In genomic region chr1:94612555-94613204, GRCh38 we compare ENCODE assay signal across 1 cellular context.
TF ChIP-seq lines count a peak whose summit lies in the region.

No MANE protein-coding gene starts in this region.

TF ChIP-seq in K562, 482 proteins besides CTCF, POLR2A, EP300 and RAD21 (continued from another document and continues in another):
- TF ChIP-seq AFF1 (IDR thresholded peaks at IDR 0.05; ENCODE audit: low read depth in 1 of 2, partially characterized antibody in 2 of 2) (no peak), CAMTA2 (CRISPR knock-in tag; conservative IDR thresholded peaks at IDR 0.05) (no peak), PYGO2 (tag; IDR thresholded peaks at IDR 0.05) (peak; percentile 80), ZBTB8A (IDR thresholded peaks at IDR 0.05; ENCODE audit: partially characterized antibody) (no peak), RBM39 (optimal IDR thresholded peaks at IDR 0.05; ENCODE audit: low read depth, low read length) (no peak), SMAD1 (IDR thresholded peaks at IDR 0.05; ENCODE audit: low read depth, low read length, partially characterized antibody) (no peak), RBM25 (IDR thresholded peaks at IDR 0.05; ENCODE audit: low read depth, low read length, severe bottlenecking) (no peak), THAP7 (CRISPR knock-in tag; IDR thresholded peaks at IDR 0.05) (no peak), POLR3G (IDR thresholded peaks at IDR 0.05; ENCODE audit: extremely low read depth, insufficient read length, insufficient replicate concordance) (no peak), BACH1 (tag; IDR thresholded peaks at IDR 0.05) (peak; percentile 48; the same call in 1 of the 2 replicates), ZNF197 (CRISPR knock-in tag; IDR thresholded peaks at IDR 0.05; ENCODE audit: low read depth) (no peak), ZC3H11A (IDR thresholded peaks at IDR 0.05; ENCODE audit: low read depth, low read length) (no peak), RBM17 (IDR thresholded peaks at IDR 0.05; ENCODE audit: borderline replicate concordance, low read depth, low read length) (no peak), ZNF449 (CRISPR knock-in tag; IDR thresholded peaks at IDR 0.05) (no peak), MLLT1 (IDR thresholded peaks at IDR 0.05) (no peak), KLF16 (IDR thresholded peaks at IDR 0.05) (no peak), ZFP1 (CRISPR knock-in tag; IDR thresholded peaks at IDR 0.05) (no peak), ZNF398 (CRISPR knock-in tag; IDR thresholded peaks at IDR 0.05) (peak; percentile 30; the same call in 1 of the 2 replicates), HDAC1 (IDR thresholded peaks at IDR 0.05) (no peak), CHD7 (IDR thresholded peaks at IDR 0.05; ENCODE audit: low read depth, low read length) (no peak)
